ENCODE assay signal across 8 cellular contexts in genomic region chr19:10861118-10861651, GRCh38. TPM values are rescaled to one million over a fixed set of nuclear protein-coding genes. Genes with fewer than 3 reads are reported as not detected.
DNase-seq lines count a peak whose midpoint lies in the region; ATAC-seq and TF ChIP-seq lines count a peak whose summit lies in the region.

No MANE protein-coding gene starts in this region.

- no peaks in the 10 kb centered on the region for H3K27me3 Mint-ChIP-seq in T-helper 17 cell
- H3K27me3 Mint-ChIP-seq in activated T-helper 2 cell treated with anti-CD3 and anti-CD28 coated beads, Interferon-gamma antibody, Interleukin-2, Interleukin-4, amounts not matched to agents 10 μg/mL and 5 μg/mL and 100 μg/mL, durations not matched to agents 14 hours and 24 hours and 36 hours (ENCODE audit: low read depth), result no peaks in the 10 kb centered on the region

- CTCF ChIA-PET in A673 (lab: Charles Lee), result interaction anchor here (0.7 kb wide), 2 partner anchors 144 to 146 kb away, joined by 3 to 5 read pairs; partner anchors contain the start of gene DNM2

- ATAC-seq in T-helper 17 cell, result peak; percentile 63
- ATAC-seq in thoracic aorta (ENCODE audit: insufficient number of reproducible peaks, low FRiP score, low read depth), result no peak
- ATAC-seq in HG02885 (IDR thresholded peaks at IDR 0.05; ENCODE audit: poor library complexity, unreplicated experiment), result no peak

- BruUV-seq in A673 (replicated peaks; lab: Mats Ljungman, UMichigan), result no TSS peak

- no peak overlapping the region for H3K4me2 ChIP-seq in GM23248 (ENCODE audit: unreplicated experiment)

- H3K4me1 ChIP-seq in A673 (ENCODE audit: insufficient read depth, low read length, poor library complexity, severe bottlenecking) (peaks cover 8% of the 10 kb centered on the region), GM23248 (ENCODE audit: insufficient read depth) (0 out of 2 replicates have a peak, but pooled peaks cover 11% of the 10 kb centered on the region), thoracic aorta (ENCODE audit: control insufficient read depth in 1 of 2, low read depth in 2 of 2) (peaks cover 0 to 18% of the 10 kb centered on the region in 2 donors)

- DNase-seq in A673 (ENCODE audit: low spot score) (peak; percentile 69), GM23248 (peak; percentile 60), T-helper 17 cell (no peak), fibroblast of mammary gland (ENCODE audit: low read depth) (no peak), thoracic aorta (ENCODE audit: low spot score) (no peak), medulla oblongata (ENCODE audit: extremely low spot score) (no peak)
- no peak for DNase-seq in activated T-helper 2 cell treated with anti-CD3 and anti-CD28 coated beads, Interferon-gamma antibody, Interleukin-2, Interleukin-4, amounts not matched to agents 10 μg/mL and 5 μg/mL and 100 μg/mL, durations not matched to agents 14 hours and 24 hours and 36 hours (ENCODE audit: low spot score)

- H3K9ac ChIP-seq in GM23248, result no peak overlapping the region

- in situ Hi-C loops in GM23248 (cut with MboI), result no loop called here

- TF ChIP-seq CTCF in A673 (conservative IDR thresholded peaks at IDR 0.05; ENCODE audit: low read depth, low read length) (peak; percentile 58), fibroblast of mammary gland (conservative IDR thresholded peaks at IDR 0.05; ENCODE audit: control insufficient read depth, insufficient read depth, low read depth, low read length) (peak; percentile 59), thoracic aorta (IDR thresholded peaks at IDR 0.05) (peak; percentile 33)

- 57 to 64% methylated on average over 7 of the region's 7 CpGs for WGBS in GM23248 (ENCODE audit: low coverage in 1 of 2, low lambda C conversion rate in 2 of 2, missing lambda C conversion rate in 2 of 2), 2 experiments

- no peaks in the 10 kb centered on the region for H3K9me2 ChIP-seq in GM23248 (ENCODE audit: insufficient read depth)

- H3K9me3 ChIP-seq in A673 (ENCODE audit: low read depth, low read length, poor library complexity, severe bottlenecking), result no peaks in the 10 kb centered on the region
- H3K9me3 ChIP-seq in GM23248 (ENCODE audit: low read depth), result no peaks in the 10 kb centered on the region
- H3K9me3 ChIP-seq in T-helper 17 cell (ENCODE audit: control insufficient read depth, low read length, poor library complexity, severe bottlenecking), result no peaks in the 10 kb centered on the region
- H3K9me3 ChIP-seq in thoracic aorta, result no peaks in the 10 kb centered on the region

- H3K27me3 ChIP-seq in A673 (replicated peaks; ENCODE audit: insufficient read depth, low read depth, low read length, poor library complexity) (no peaks in the 10 kb centered on the region), GM23248 (replicated peaks; ENCODE audit: insufficient read depth) (no peaks in the 10 kb centered on the region), thoracic aorta (replicated peaks; ENCODE audit: insufficient read depth) (no peaks in the 10 kb centered on the region)

- no peaks in the 10 kb centered on the region for H3K79me2 ChIP-seq in GM23248 (ENCODE audit: insufficient read depth)

- H4K20me1 ChIP-seq in GM23248 (ENCODE audit: insufficient read depth), result no peaks in the 10 kb centered on the region

- H3K36me3 ChIP-seq in A673 (ENCODE audit: insufficient read depth, low read length, poor library complexity, severe bottlenecking) (no peaks in the 10 kb centered on the region), GM23248 (ENCODE audit: low read depth) (no peaks in the 10 kb centered on the region), thoracic aorta (no peaks in the 10 kb centered on the region)

- peak overlapping the region; percentile 29 for H3K27ac Mint-ChIP-seq in T-helper 17 cell
- H3K27ac Mint-ChIP-seq in activated T-helper 2 cell treated with anti-CD3 and anti-CD28 coated beads, Interferon-gamma antibody, Interleukin-2, Interleukin-4, amounts not matched to agents 10 μg/mL and 5 μg/mL and 100 μg/mL, durations not matched to agents 14 hours and 24 hours and 36 hours, result no peak overlapping the region

- intact Hi-C loops in A673 (cut with micrococcal nuclease; ENCODE audit: unreplicated experiment), result loop anchor here (10.0 kb wide), 1 partner anchor 276 kb away; the partner anchor contains the start of gene AP1M2
- intact Hi-C loops in activated T-helper 2 cell treated with anti-CD3 and anti-CD28 coated beads, Interferon-gamma antibody, Interleukin-2, Interleukin-4, amounts not matched to agents 10 μg/mL and 5 μg/mL and 100 μg/mL, durations not matched to agents 14 hours and 24 hours and 36 hours (cut with micrococcal nuclease), result no loop called here

- H3K4me3 ChIP-seq in A673 (ENCODE audit: low read depth, low read length, poor library complexity, severe bottlenecking) (no peak overlapping the region), GM23248 (no peak overlapping the region), fibroblast of mammary gland (ENCODE audit: control insufficient read depth, low read depth, low read length) (no peak overlapping the region), thoracic aorta (no peak overlapping the region)

- H3K27ac ChIP-seq in A673 (ENCODE audit: low read depth, low read length, poor library complexity, severe bottlenecking) (no peak overlapping the region), GM23248 (no peak overlapping the region), thoracic aorta (no peak overlapping the region)

- POLR2A ChIA-PET in A673 (lab: Charles Lee; ENCODE audit: low non-redundant PET), result no interaction called here

- H3F3A ChIP-seq in GM23248 (ENCODE audit: insufficient read depth), result peaks cover 15% of the 10 kb centered on the region

- peaks cover 12% of the 10 kb centered on the region for H3K4me1 Mint-ChIP-seq in T-helper 17 cell
- H3K4me1 Mint-ChIP-seq in activated T-helper 2 cell treated with anti-CD3 and anti-CD28 coated beads, Interferon-gamma antibody, Interleukin-2, Interleukin-4, amounts not matched to agents 10 μg/mL and 5 μg/mL and 100 μg/mL, durations not matched to agents 14 hours and 24 hours and 36 hours (ENCODE audit: low read depth), result peaks cover 9% of the 10 kb centered on the region

- no peak overlapping the region for H3K4me3 Mint-ChIP-seq in T-helper 17 cell
- no peak overlapping the region for H3K4me3 Mint-ChIP-seq in activated T-helper 2 cell treated with anti-CD3 and anti-CD28 coated beads, Interferon-gamma antibody, Interleukin-2, Interleukin-4, amounts not matched to agents 10 μg/mL and 5 μg/mL and 100 μg/mL, durations not matched to agents 14 hours and 24 hours and 36 hours (ENCODE audit: low read depth)

- peaks cover 4% of the 10 kb centered on the region for H3K36me3 Mint-ChIP-seq in T-helper 17 cell (ENCODE audit: low read depth)
- H3K36me3 Mint-ChIP-seq in activated T-helper 2 cell treated with anti-CD3 and anti-CD28 coated beads, Interferon-gamma antibody, Interleukin-2, Interleukin-4, amounts not matched to agents 10 μg/mL and 5 μg/mL and 100 μg/mL, durations not matched to agents 14 hours and 24 hours and 36 hours (ENCODE audit: low read depth), result no peaks in the 10 kb centered on the region

- no peaks in the 10 kb centered on the region for H3K9me3 Mint-ChIP-seq in activated T-helper 2 cell treated with anti-CD3 and anti-CD28 coated beads, Interferon-gamma antibody, Interleukin-2, Interleukin-4, amounts not matched to agents 10 μg/mL and 5 μg/mL and 100 μg/mL, durations not matched to agents 14 hours and 24 hours and 36 hours

- no peak overlapping the region for H2AFZ ChIP-seq in GM23248

RNA-seq across cellular contexts. Expression of gene CARM1, which starts 10.2 kb away (rescaled TPM):
- 78.7 and 81.5 TPM in 2 replicates for total RNA-seq in A673 (2021)
- 41.9 and 42.4 TPM in 2 replicates for total RNA-seq in GM23248 (2014; rRNA removed; shearing (Covaris generic))
- 5.3 TPM in 2 replicates for polyA plus RNA-seq in GM23248 (2016; fragmentation: Nextera tagmentation; extraction: Ambion mirVana)
- total RNA-seq in T-helper 17 cell, result 10 to 100 TPM; 22.9 to 24.3 TPM
- 10 to 100 TPM; 18.5 to 21.2 TPM for total RNA-seq in thoracic aorta
- 87.5 and 89.3 TPM in 2 replicates for total RNA-seq in activated T-helper 2 cell treated with anti-CD3 and anti-CD28 coated beads, Interferon-gamma antibody, Interleukin-2, Interleukin-4, amounts not matched to agents 10 μg/mL and 5 μg/mL and 100 μg/mL, durations not matched to agents 14 hours and 24 hours and 36 hours

RNA-seq across cellular contexts. Expression of gene C19orf38, which starts 13.0 kb away (rescaled TPM):
- not detected in 2 replicates for total RNA-seq in A673 (2021)
- total RNA-seq in GM23248 (2014; rRNA removed; shearing (Covaris generic)), result 0.22 TPM in 1 of 2 replicates, not detected in the other
- 0.20 and 0.42 TPM in 2 replicates for polyA plus RNA-seq in GM23248 (2016; fragmentation: Nextera tagmentation; extraction: Ambion mirVana)
- total RNA-seq in T-helper 17 cell, result 1 to 10 TPM; 1.6 to 2.2 TPM
- 1 to 10 TPM; 2.4 to 3.5 TPM for total RNA-seq in thoracic aorta
- 3.9 and 4.3 TPM in 2 replicates for total RNA-seq in activated T-helper 2 cell treated with anti-CD3 and anti-CD28 coated beads, Interferon-gamma antibody, Interleukin-2, Interleukin-4, amounts not matched to agents 10 μg/mL and 5 μg/mL and 100 μg/mL, durations not matched to agents 14 hours and 24 hours and 36 hours

RNA-seq across cellular contexts. Expression of gene TMED1, which starts 25.2 kb away (rescaled TPM):
- total RNA-seq in A673 (2021), result 23.1 and 27.3 TPM in 2 replicates
- 58.7 and 66.4 TPM in 2 replicates for total RNA-seq in GM23248 (2014; rRNA removed; shearing (Covaris generic))
- 66.7 and 68.2 TPM in 2 replicates for polyA plus RNA-seq in GM23248 (2016; fragmentation: Nextera tagmentation; extraction: Ambion mirVana)
- total RNA-seq in T-helper 17 cell, result 10 to 100 TPM in 1 of 2 donors, 1 to 10 TPM in 1; 8.7 to 10.5 TPM
- 10 to 100 TPM; 19.4 to 22.4 TPM for total RNA-seq in thoracic aorta
- total RNA-seq in activated T-helper 2 cell treated with anti-CD3 and anti-CD28 coated beads, Interferon-gamma antibody, Interleukin-2, Interleukin-4, amounts not matched to agents 10 μg/mL and 5 μg/mL and 100 μg/mL, durations not matched to agents 14 hours and 24 hours and 36 hours, result 16.7 and 17.9 TPM in 2 replicates

Comparison
In these comparisons a context has a peak if more than half of its experiments do, and no peak if none do; other contexts are left out.
1. DNase-seq: peak in A673 (single experiment) and GM23248 (single experiment); none in T-helper 17 cell (0 of 3), fibroblast of mammary gland (single experiment), thoracic aorta (single experiment), medulla oblongata (single experiment) and activated T-helper 2 cell treated with anti-CD3 and anti-CD28 coated beads, Interferon-gamma antibody, Interleukin-2, Interleukin-4, amounts not matched to agents 10 μg/mL and 5 μg/mL and 100 μg/mL, durations not matched to agents 14 hours and 24 hours and 36 hours (single experiment).
2. Peak in every context shown above with its lines, with median percentiles within 50 percentile points of each other: CTCF ChIP-seq.